Comparison of ENCODE assay signal across 8 cellular contexts in the genomic region with DNA sequence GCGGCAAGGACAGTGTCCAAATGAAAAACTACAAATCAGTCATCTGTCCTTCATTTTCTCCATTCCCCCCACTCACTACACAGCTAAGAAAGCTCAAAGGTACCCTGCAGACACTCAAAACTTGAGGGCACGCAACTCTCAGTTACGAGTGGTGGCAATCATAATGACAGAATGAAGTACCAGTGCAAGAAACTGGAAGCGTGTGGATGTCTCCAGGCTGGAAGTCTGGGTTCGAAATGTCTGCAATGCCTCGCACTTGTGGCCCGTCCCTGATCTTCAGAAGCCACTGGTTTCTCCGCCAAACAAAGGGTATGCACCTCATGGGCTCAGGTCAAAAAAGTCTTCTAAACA. TPM values are rescaled to one million over a fixed set of nuclear protein-coding genes. Genes with fewer than 3 reads are reported as not detected.
DNase-seq lines count a peak whose midpoint lies in the region; ATAC-seq, FAIRE-seq and TF ChIP-seq lines count a peak whose summit lies in the region.

No MANE protein-coding gene starts in this region.

- peak overlapping the region; percentile 96 to 99 (median 99) for H3K27ac Mint-ChIP-seq in nephron

- POLR2A ChIA-PET in IMR-90 (lab: Charles Lee; ENCODE audit: unreplicated experiment), result no interaction called here

- peak overlapping the region; percentile 62 for H2BK120ac ChIP-seq in IMR-90 (ENCODE audit: low read depth, low read length)

- TF ChIP-seq CTCF in IMR-90 (conservative IDR thresholded peaks at IDR 0.05; ENCODE audit: low read depth, low read length) (no peak), coronary artery (IDR thresholded peaks at IDR 0.05) (no peak), nephron (IDR thresholded peaks at IDR 0.05; ENCODE audit: unreplicated experiment in 3 of 3) (no peak)

- peak overlapping the region; percentile 77 for H4K91ac ChIP-seq in IMR-90 (ENCODE audit: insufficient read depth, low read depth, low read length)

- peaks cover 14% of the 10 kb centered on the region for H3K4me1 Mint-ChIP-seq in nephron

- no peak for TF ChIP-seq POLR2A in IMR-90 (IDR thresholded peaks at IDR 0.05; ENCODE audit: low read depth, low read length)

- H3K36me3 ChIP-seq in BLaER1 treated with 17β-estradiol and CSF1 and Interleukin-3, amounts not matched to agents 10 nM and 100 nM, result peaks cover 5 to 26% (median 20%) of the 10 kb centered on the region in 11 experiments; a peak in 17 of 22 replicates
- H3K36me3 ChIP-seq in IMR-90 (ENCODE audit: control insufficient read depth, insufficient read depth, low read length), result no peaks in the 10 kb centered on the region

- dilution Hi-C loops in IMR-90 (cut with HindIII; ENCODE audit: low sequenced_read_pairs, unreplicated experiment), result no loop called here

- H3K9ac ChIP-seq in BLaER1 treated with 17β-estradiol and CSF1 and Interleukin-3, amounts not matched to agents 10 nM and 100 nM, result peak overlapping the region; percentile 80 to 92 (median 89)
- H3K9ac ChIP-seq in IMR-90 (ENCODE audit: low read depth, low read length), result peak overlapping the region; percentile 85

- H4K8ac ChIP-seq in IMR-90 (ENCODE audit: low read depth in 2 of 2, low read length in 2 of 2), result peak overlapping the region; percentile 52 to 78

- H3K4me1 ChIP-seq in BLaER1 treated with 17β-estradiol and CSF1 and Interleukin-3, amounts not matched to agents 10 nM and 100 nM, result peaks cover 15 to 19% (median 17%) of the 10 kb centered on the region in 10 experiments
- no peaks in the 10 kb centered on the region for H3K4me1 ChIP-seq in IMR-90 (ENCODE audit: control insufficient read depth, insufficient read depth, low read length)

- peaks cover 3% of the 10 kb centered on the region for H3K36me3 Mint-ChIP-seq in nephron (ENCODE audit: low read depth)

- H3K56ac ChIP-seq in IMR-90 (ENCODE audit: extremely low read depth, insufficient read depth, low read length), result peak overlapping the region; percentile 83

- no peak overlapping the region for H2BK20ac ChIP-seq in IMR-90 (ENCODE audit: low read depth, low read length)

- H3K4me3 Mint-ChIP-seq in nephron, result peak overlapping the region; percentile 94 to 99 (median 99)

- H3K14ac ChIP-seq in IMR-90 (replicated peaks; ENCODE audit: low read depth, low read length), result peak overlapping the region; percentile 85

- H4K5ac ChIP-seq in IMR-90 (ENCODE audit: low read depth, low read length), result peak overlapping the region; percentile 32

- H3K18ac ChIP-seq in IMR-90 (ENCODE audit: low read depth, low read length), result peak overlapping the region; percentile 25

- ATAC-seq in IMR-90 (ENCODE audit: low read depth) (peak; percentile 38), HG02623 (IDR thresholded peaks at IDR 0.05; ENCODE audit: unreplicated experiment) (no peak)

- H3K23ac ChIP-seq in IMR-90 (ENCODE audit: low read depth, low read length), result peak overlapping the region; percentile 91

- H3K79me1 ChIP-seq in IMR-90 (ENCODE audit: low read depth in 1 of 2, low read length in 2 of 2), result peaks cover 8 to 21% of the 10 kb centered on the region in 2 experiments; a peak in 2 of 4 replicates

- H3K9me3 ChIP-seq in BLaER1 treated with 17β-estradiol and CSF1 and Interleukin-3, amounts not matched to agents 10 nM and 100 nM (replicated peaks in 1 of 11), result no peaks in the 10 kb centered on the region
- H3K9me3 ChIP-seq in IMR-90 (ENCODE audit: control insufficient read depth, insufficient read depth, low read length), result no peaks in the 10 kb centered on the region

- H2BK5ac ChIP-seq in IMR-90 (ENCODE audit: low read depth, low read length, poor library complexity, severe bottlenecking), result peak overlapping the region; percentile 74

- BruUV-seq in IMR-90 (replicated peaks; lab: Mats Ljungman, UMichigan), result TSS peak; percentile 74

- intact Hi-C loops in IMR-90 (cut with micrococcal nuclease), result loop anchor here (5.0 kb wide), 1 partner anchor 144 kb away; the partner anchor contains the start of gene CCDC125

- 0% methylated on average over 1 of the region's 8 CpGs; no CpG with 5 or more reads in 1 of the 2 experiments for WGBS in IMR-90 (ENCODE audit: extremely low coverage in 2 of 2, insufficient read length in 1 of 2), 2 experiments

- H3K4me3 ChIP-seq in BLaER1 treated with 17β-estradiol and CSF1 and Interleukin-3, amounts not matched to agents 10 nM and 100 nM, result peak overlapping the region; percentile 67 to 83 (median 77)
- H3K4me3 ChIP-seq in IMR-90 (ENCODE audit: insufficient read depth, low read depth, low read length) (peak overlapping the region; percentile 59), coronary artery (peak overlapping the region; percentile 71)

- in situ Hi-C loops in IMR-90 (cut with MboI; ENCODE audit: low sequenced_read_pairs), result no loop called here

- FAIRE-seq in HTR-8/SVneo (lab: Jason Lieb, UNC), result no peak

- TF ChIP-seq RAD21 in IMR-90 (IDR thresholded peaks at IDR 0.05; ENCODE audit: low read length), result no peak; the same call in 1 of the 2 replicates

- H3K4ac ChIP-seq in IMR-90 (ENCODE audit: low read depth, low read length), result peak overlapping the region; percentile 74

- H3K9me3 Mint-ChIP-seq in nephron, result no peaks in the 10 kb centered on the region

- CTCF ChIA-PET in IMR-90 (lab: Yijun Ruan, JAX), result no interaction called here

- H3K27ac ChIP-seq in BLaER1 treated with 17β-estradiol and CSF1 and Interleukin-3, amounts not matched to agents 10 nM and 100 nM, result peak overlapping the region; percentile 68 to 94 (median 88); a peak in 20 of 22 replicates
- peak overlapping the region; percentile 79 for H3K27ac ChIP-seq in IMR-90 (ENCODE audit: insufficient read depth, low read length)
- peak overlapping the region; percentile 40 to 63 for H3K27ac ChIP-seq in coronary artery

- no peaks in the 10 kb centered on the region for H3K27me3 Mint-ChIP-seq in nephron (ENCODE audit: low read depth)

- peak overlapping the region; percentile 23; the same call in 1 of the 3 replicates for H2BK15ac ChIP-seq in IMR-90 (ENCODE audit: low read depth, low read length)

- peak overlapping the region; percentile 32 for H2AK5ac ChIP-seq in IMR-90 (ENCODE audit: low read depth, low read length)

- DNase-seq in IMR-90, result no peak
- DNase-seq in coronary artery (ENCODE audit: low spot score), result no peak
- no peak for DNase-seq in HTR-8/SVneo (ENCODE audit: insufficient read length, low spot score)
- no peak for DNase-seq in stimulated activated CD4-positive, alpha-beta T cell treated with anti-CD3 and anti-CD28 coated beads, Interleukin-4, amount 100 ng/mL, for 24 hours
- DNase-seq in NCI-H1092 treated with DMSO at 0.1 percent for 48 hours (lab: John Stamatoyannopoulos, UW), result no peak

- H2AFZ ChIP-seq in IMR-90 (replicated peaks; ENCODE audit: low read length, poor library complexity), result peak overlapping the region; percentile 98

- H3K27me3 ChIP-seq in BLaER1 treated with 17β-estradiol and CSF1 and Interleukin-3, amounts not matched to agents 10 nM and 100 nM, result no peaks in the 10 kb centered on the region
- no peaks in the 10 kb centered on the region for H3K27me3 ChIP-seq in IMR-90 (ENCODE audit: control insufficient read depth, insufficient read depth, low read length)

- H3K4me2 ChIP-seq in BLaER1 treated with 17β-estradiol and CSF1 and Interleukin-3, amounts not matched to agents 10 nM and 100 nM, result peak overlapping the region; percentile 71 to 91 (median 88)
- H3K4me2 ChIP-seq in IMR-90 (ENCODE audit: low read depth, low read length), result peak overlapping the region; percentile 92

- H2AK9ac ChIP-seq in IMR-90 (replicated peaks; ENCODE audit: low read depth, low read length, poor library complexity), result peak overlapping the region; percentile 87

- H4K20me1 ChIP-seq in BLaER1 treated with 17β-estradiol and CSF1 and Interleukin-3, amounts not matched to agents 10 nM and 100 nM, result no peaks in the 10 kb centered on the region
- H4K20me1 ChIP-seq in IMR-90 (ENCODE audit: insufficient read depth, low read length), result no peaks in the 10 kb centered on the region

- H3K9me1 ChIP-seq in IMR-90 (ENCODE audit: insufficient read depth, low read length), result peaks cover 6% of the 10 kb centered on the region; the same call in 1 of the 2 replicates

TF ChIP-seq in IMR-90, 13 proteins besides CTCF, POLR2A, EP300 and RAD21 (continues in another document):
- no peak for TF ChIP-seq MXI1 (IDR thresholded peaks at IDR 0.05; ENCODE audit: borderline replicate concordance, low read depth, low read length)
- no peak for TF ChIP-seq CHD1 (IDR thresholded peaks at IDR 0.05; ENCODE audit: low read depth, low read length)
- TF ChIP-seq, protein P1, sequence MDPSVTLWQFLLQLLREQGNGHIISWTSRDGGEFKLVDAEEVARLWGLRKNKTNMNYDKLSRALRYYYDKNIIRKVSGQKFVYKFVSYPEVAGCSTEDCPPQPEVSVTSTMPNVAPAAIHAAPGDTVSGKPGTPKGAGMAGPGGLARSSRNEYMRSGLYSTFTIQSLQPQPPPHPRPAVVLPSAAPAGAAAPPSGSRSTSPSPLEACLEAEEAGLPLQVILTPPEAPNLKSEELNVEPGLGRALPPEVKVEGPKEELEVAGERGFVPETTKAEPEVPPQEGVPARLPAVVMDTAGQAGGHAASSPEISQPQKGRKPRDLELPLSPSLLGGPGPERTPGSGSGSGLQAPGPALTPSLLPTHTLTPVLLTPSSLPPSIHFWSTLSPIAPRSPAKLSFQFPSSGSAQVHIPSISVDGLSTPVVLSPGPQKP (IDR thresholded peaks at IDR 0.05; ENCODE audit: borderline replicate concordance, low read depth, low read length), result no peak
- TF ChIP-seq MAZ (IDR thresholded peaks at IDR 0.05; ENCODE audit: borderline replicate concordance, low read depth, low read length), result no peak
- TF ChIP-seq FOS (IDR thresholded peaks at IDR 0.05; ENCODE audit: low read depth, low read length), result no peak
- TF ChIP-seq MAFK (IDR thresholded peaks at IDR 0.05; ENCODE audit: low read depth, low read length), result no peak
- no peak for TF ChIP-seq CEBPB (IDR thresholded peaks at IDR 0.05; ENCODE audit: low read depth, low read length)
- TF ChIP-seq NFE2L2 (IDR thresholded peaks at IDR 0.05; ENCODE audit: low read depth, low read length), result no peak

RNA-seq across cellular contexts. Expression of gene CENPH, which starts 0.6 kb away (rescaled TPM):
- 3.8 and 10.8 TPM in 2 replicates for total RNA-seq in IMR-90 (2012; rRNA removed)
- 6.6 and 7.8 TPM in 2 replicates for polyA plus RNA-seq in IMR-90 (2012; rRNA removed)
- 1.4 and 7.8 TPM in 2 replicates for polyA plus RNA-seq in IMR-90 (2012; cell fraction: cytosol; rRNA removed)
- polyA plus RNA-seq in IMR-90 (2012; cell fraction: nucleus; rRNA removed; ENCODE audit: low replicate concordance), result 0.47 and 1.1 TPM in 2 replicates

RNA-seq across cellular contexts. Expression of gene CCNB1, which starts 21.8 kb away (rescaled TPM):
- total RNA-seq in IMR-90 (2012; rRNA removed), result 160 and 203 TPM in 2 replicates
- 77.0 and 83.3 TPM in 2 replicates for polyA plus RNA-seq in IMR-90 (2012; rRNA removed)
- 22.8 and 47.1 TPM in 2 replicates for polyA plus RNA-seq in IMR-90 (2012; cell fraction: cytosol; rRNA removed)
- polyA plus RNA-seq in IMR-90 (2012; cell fraction: nucleus; rRNA removed; ENCODE audit: low replicate concordance), result 12.3 and 33.0 TPM in 2 replicates

RNA-seq across cellular contexts. Expression of gene CDK7, which starts 45.9 kb away (rescaled TPM):
- total RNA-seq in IMR-90 (2012; rRNA removed), result 65.6 and 114 TPM in 2 replicates
- polyA plus RNA-seq in IMR-90 (2012; rRNA removed), result 46.3 and 59.8 TPM in 2 replicates
- 9.4 and 9.6 TPM in 2 replicates for polyA plus RNA-seq in IMR-90 (2012; cell fraction: cytosol; rRNA removed)
- 5.2 and 38.2 TPM in 2 replicates for polyA plus RNA-seq in IMR-90 (2012; cell fraction: nucleus; rRNA removed; ENCODE audit: low replicate concordance)
